In genomic region chr17:55783684-55784245, GRCh38 we compare ENCODE assay signal across 9 cellular contexts. TPM values are rescaled to one million over a fixed set of nuclear protein-coding genes. Genes with fewer than 3 reads are reported as not detected.
DNase-seq lines count a peak whose midpoint lies in the region; TF ChIP-seq lines count a peak whose summit lies in the region.
"Had no signal": no experiment of that assay in that cellular context is flagged by ENCODE, and none has a peak within 500 bp of the region (broad histone marks: within the 10 kb centered on the region; RNA-seq: fewer than 3 reads in every experiment).

No MANE protein-coding gene starts in this region.

- H3K23ac ChIP-seq in mesendoderm (ENCODE audit: low read length), result no peak overlapping the region

- no peaks in the 10 kb centered on the region for H4K20me1 ChIP-seq in MM.1S (ENCODE audit: insufficient read depth, low read length)

- no peak overlapping the region for H3K18ac ChIP-seq in mesendoderm (ENCODE audit: low read length)

- no peaks in the 10 kb centered on the region for H3K27me3 ChIP-seq in esophagus squamous epithelium
- no peaks in the 10 kb centered on the region for H3K27me3 ChIP-seq in mesendoderm (ENCODE audit: insufficient read depth, low read length, poor library complexity)
- no peaks in the 10 kb centered on the region for H3K27me3 ChIP-seq in MM.1S (replicated peaks; ENCODE audit: insufficient read depth, low read length)

- H3K4me1 ChIP-seq in esophagus squamous epithelium, result peaks cover 0 to 13% (median 5%) of the 10 kb centered on the region in 3 donors
- no peaks in the 10 kb centered on the region for H3K4me1 ChIP-seq in mesendoderm (ENCODE audit: control insufficient read depth, low read depth, low read length)
- H3K4me1 ChIP-seq in MM.1S (ENCODE audit: low read length), result no peaks in the 10 kb centered on the region

- 49 to 66% methylated on average over 3 to 13 of the region's 16 CpGs for WGBS in esophagus squamous epithelium, 2 donors
- no CpG with 5 or more reads among the region's 16 CpGs for WGBS in mesendoderm (ENCODE audit: extremely low coverage, insufficient coverage, low lambda C conversion rate)

- H3K56ac ChIP-seq in mesendoderm (ENCODE audit: low read length), result no peak overlapping the region

- no peak overlapping the region for H4K8ac ChIP-seq in mesendoderm (ENCODE audit: low read depth, low read length)

- H2AK5ac ChIP-seq in mesendoderm (ENCODE audit: low read length), result no peak overlapping the region

- H3K36me3 ChIP-seq in esophagus squamous epithelium, result peaks cover 0 to 2% (median 0%) of the 10 kb centered on the region in 3 donors
- H3K36me3 ChIP-seq in mesendoderm (ENCODE audit: control insufficient read depth, insufficient read depth, low read length), result no peaks in the 10 kb centered on the region
- H3K36me3 ChIP-seq in MM.1S (replicated peaks; ENCODE audit: insufficient read depth, low read length), result no peaks in the 10 kb centered on the region

- TF ChIP-seq POLR2A in esophagus squamous epithelium (IDR thresholded peaks at IDR 0.05), result no peak

- no peak for TF ChIP-seq CTCF in esophagus squamous epithelium (IDR thresholded peaks at IDR 0.05)
- no peak for TF ChIP-seq CTCF in MM.1S (IDR thresholded peaks at IDR 0.05; ENCODE audit: low read length)

- H2BK15ac ChIP-seq in mesendoderm (replicated peaks; ENCODE audit: low read depth), result no peak overlapping the region

- intact Hi-C loops in esophagus squamous epithelium (cut with DNase I), result no loop called here

- peak; percentile 76 for DNase-seq in AG20443 (ENCODE audit: low spot score)
- peak; percentile 94 for DNase-seq in MV-4-11 (lab: John Stamatoyannopoulos, UW)
- DNase-seq in esophagus squamous epithelium (lab: John Stamatoyannopoulos, UW), result no peak
- DNase-seq in mesendoderm, result peak; percentile 68
- no peak for DNase-seq in kidney tubule cell (ENCODE audit: low spot score)
- no peak for DNase-seq in MM.1S
- DNase-seq in activated naive CD4-positive, alpha-beta T cell (lab: John Stamatoyannopoulos, UW), result no peak
- no peak for DNase-seq in activated naive CD4-positive, alpha-beta T cell treated with Interleukin-2 at 50 U/mL for 16 hours
- DNase-seq: CD4-positive, alpha-beta memory T cell had no signal

- H3K4ac ChIP-seq in mesendoderm (ENCODE audit: low read depth, low read length), result no peak overlapping the region

- H4K5ac ChIP-seq in mesendoderm (ENCODE audit: low read length), result no peak overlapping the region

- H3K4me2 ChIP-seq in mesendoderm (ENCODE audit: low read length) (no peak overlapping the region), MM.1S (ENCODE audit: low read depth, low read length) (no peak overlapping the region)

- H3K27ac ChIP-seq in esophagus squamous epithelium (peak overlapping the region in 3 of 4 donors; percentile 68 to 86 (median 79)), mesendoderm (ENCODE audit: low read depth, low read length) (peak overlapping the region; percentile 26), MM.1S (ENCODE audit: low read length) (no peak overlapping the region)

- H3K9ac ChIP-seq in mesendoderm (ENCODE audit: low read length), result no peak overlapping the region
- no peak overlapping the region for H3K9ac ChIP-seq in MM.1S (ENCODE audit: low read length)

- H3K9me2 ChIP-seq in MM.1S (replicated peaks; ENCODE audit: insufficient read depth, low read length), result no peaks in the 10 kb centered on the region

- no peaks in the 10 kb centered on the region for H3K79me1 ChIP-seq in mesendoderm (ENCODE audit: low read length)

- H3K9me3 ChIP-seq in esophagus squamous epithelium (no peaks in the 10 kb centered on the region), MM.1S (replicated peaks; ENCODE audit: insufficient read depth, low read length) (no peaks in the 10 kb centered on the region)

- H2AFZ ChIP-seq in MM.1S (ENCODE audit: low read length), result no peak overlapping the region

- no peak overlapping the region for H2BK5ac ChIP-seq in mesendoderm (ENCODE audit: low read length)

- peak overlapping the region in 1 of 4 donors; percentile 12 for H3K4me3 ChIP-seq in esophagus squamous epithelium
- H3K4me3 ChIP-seq in mesendoderm (ENCODE audit: low read length), result no peak overlapping the region
- no peak overlapping the region for H3K4me3 ChIP-seq in MM.1S (ENCODE audit: low read length)

- H3F3A ChIP-seq in MM.1S (ENCODE audit: insufficient read depth, low read length), result no peaks in the 10 kb centered on the region

- H3K79me2 ChIP-seq in mesendoderm (ENCODE audit: control insufficient read depth, insufficient read depth, low read length) (no peaks in the 10 kb centered on the region), MM.1S (ENCODE audit: low read length) (no peaks in the 10 kb centered on the region)

- H2BK120ac ChIP-seq in mesendoderm (ENCODE audit: low read depth, low read length), result no peak overlapping the region

RNA-seq across cellular contexts. Expression of gene PCTP, which starts 32.9 kb away (rescaled TPM):
- 10 to 100 TPM in 2 of 4 donors, 1 to 10 TPM in 2; 6.9 to 13.6 (median 9.7) TPM for total RNA-seq in esophagus squamous epithelium
- 16.0 TPM for polyA plus RNA-seq in mesendoderm (2013, experiment 1 of 2)
- 16.1 TPM for polyA plus RNA-seq in mesendoderm (2013, experiment 2 of 2)

Comparison
In these comparisons a context has a peak if more than half of its experiments do, and no peak if none do; other contexts are left out.
1. DNase-seq: peak in AG20443 (single experiment), MV-4-11 (single experiment) and mesendoderm (single experiment); none in esophagus squamous epithelium (single experiment), kidney tubule cell (single experiment), MM.1S (single experiment), activated naive CD4-positive, alpha-beta T cell (0 of 4) and activated naive CD4-positive, alpha-beta T cell treated with Interleukin-2 at 50 U/mL for 16 hours (single experiment).